Comparison of ENCODE assay signal across 11 cellular contexts in the genomic region with DNA sequence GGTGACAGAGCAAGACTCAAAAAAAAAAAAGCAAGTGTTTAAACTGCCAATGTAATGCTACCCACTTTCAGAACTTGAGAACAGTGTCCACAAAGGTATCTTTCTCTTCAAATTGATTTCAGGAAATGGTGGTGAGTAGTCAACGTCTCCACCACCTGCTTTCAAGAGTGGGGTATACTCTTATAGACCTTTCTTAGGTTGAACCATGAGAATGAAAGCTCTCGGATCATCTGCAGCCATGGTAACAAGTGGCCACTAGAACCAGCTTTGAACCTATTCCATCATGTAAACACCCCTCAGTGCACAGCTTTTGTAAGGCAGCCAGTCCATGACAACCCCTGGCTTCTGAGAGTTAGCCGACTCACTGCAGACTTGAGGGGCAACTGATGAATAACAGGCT.
A peak's percentile ranks its signal among the peaks of the same experiment; 100 is the strongest.
DNase-seq lines count a peak whose midpoint lies in the region; ATAC-seq lines count a peak whose summit lies in the region.
"Had no signal": no experiment of that assay in that cellular context is flagged by ENCODE, and none has a peak within 500 bp of the region (broad histone marks: within the 10 kb centered on the region; RNA-seq: fewer than 3 reads in every experiment).

No MANE protein-coding gene starts in this region.

- DNase-seq in DMS79 treated with DMSO at 0.1 percent for 48 hours (lab: John Stamatoyannopoulos, UW) (peak; percentile 95), NCI-H2029 treated with DMSO at 0.1 percent for 48 hours (lab: John Stamatoyannopoulos, UW) (peak; percentile 46), NCI-H510A treated with DMSO at 0.1 percent for 48 hours (lab: John Stamatoyannopoulos, UW) (peak; percentile 77), NCI-H345 (lab: John Stamatoyannopoulos, UW) (no peak), NCI-H82 (lab: John Stamatoyannopoulos, UW) (no peak)
- no peak for DNase-seq in effector CD8-positive, alpha-beta T cell (lab: John Stamatoyannopoulos, UW)
- DNase-seq: Caco-2; CD4-positive, CD25-positive, alpha-beta regulatory T cell; GOT3; H7 had no signal

- peak; percentile 61 for ATAC-seq in GM18867 (IDR thresholded peaks at IDR 0.05; ENCODE audit: unreplicated experiment)

Comparison
In these comparisons a context has a peak if more than half of its experiments do, and no peak if none do; other contexts are left out.
1. DNase-seq: peak in DMS79 treated with DMSO at 0.1 percent for 48 hours (single experiment), NCI-H2029 treated with DMSO at 0.1 percent for 48 hours (single experiment) and NCI-H510A treated with DMSO at 0.1 percent for 48 hours (single experiment); none in NCI-H345 (single experiment), effector CD8-positive, alpha-beta T cell (single experiment) and NCI-H82 (single experiment).